9 cellular contexts compared by ENCODE assay signal in the genomic region with DNA sequence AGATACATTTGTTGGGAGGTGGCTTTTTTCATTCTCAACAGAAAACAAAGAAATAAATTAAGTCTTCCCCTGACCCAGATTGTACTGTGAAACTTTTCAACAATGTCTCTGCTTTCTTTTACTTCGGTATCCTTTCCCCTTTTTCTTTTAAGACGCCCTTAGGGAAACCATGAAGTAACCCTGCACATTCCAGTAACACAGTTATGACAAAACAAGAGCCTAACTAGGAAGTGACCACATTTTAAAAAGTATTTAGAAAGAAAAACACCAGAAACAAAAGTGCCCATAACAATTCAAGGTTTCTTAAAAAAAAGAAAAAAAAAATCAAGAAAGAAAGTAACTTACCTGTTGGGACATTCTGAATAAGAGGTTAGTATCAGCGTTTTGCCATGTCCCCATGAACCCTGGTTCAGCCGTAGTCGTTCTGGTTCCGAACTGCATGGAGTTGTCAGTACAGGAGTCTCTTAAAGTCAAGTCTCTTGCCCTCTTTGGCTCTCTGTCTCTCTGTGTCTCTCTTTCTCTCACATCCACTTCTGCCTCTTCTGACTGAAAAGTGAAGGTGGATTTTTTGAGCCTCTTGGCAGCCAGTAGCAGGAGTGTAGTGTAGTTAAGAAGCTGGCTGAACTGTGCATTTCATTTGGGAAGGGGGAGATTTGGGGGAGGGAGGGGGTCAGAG.
A peak's percentile ranks its signal among the peaks of the same experiment; 100 is the strongest.
DNase-seq lines count a peak whose midpoint lies in the region; TF ChIP-seq lines count a peak whose summit lies in the region.
"Had no signal": no experiment of that assay in that cellular context is flagged by ENCODE, and none has a peak within 500 bp of the region (broad histone marks: within the 10 kb centered on the region; RNA-seq: fewer than 3 reads in every experiment).

No MANE protein-coding gene starts in this region.

- H3K4me3 ChIP-seq in endocrine pancreas (ENCODE audit: control insufficient read depth, insufficient read depth, low read length) (peak overlapping the region; percentile 24), mesenchymal stem cell (ENCODE audit: insufficient read depth in 1 of 2, low read depth in 1 of 2, low read length in 2 of 2) (peak overlapping the region in 1 of 2 experiments; percentile 81), uterus (peak overlapping the region; percentile 39 to 70)

- H3K23ac ChIP-seq in mesenchymal stem cell (ENCODE audit: low read length in 2 of 2): peak overlapping the region in 1 of 2 experiments; percentile 63

- H3K4ac ChIP-seq in mesenchymal stem cell (ENCODE audit: low read depth in 1 of 2, low read length in 2 of 2): no peak overlapping the region

- peaks cover 3% of the 10 kb centered on the region for H3K4me1 ChIP-seq in endocrine pancreas (ENCODE audit: control insufficient read depth, insufficient read depth, low read length)
- H3K4me1 ChIP-seq in mesenchymal stem cell (ENCODE audit: control insufficient read depth, insufficient read depth, low read depth, low read length): peaks cover 8% of the 10 kb centered on the region
- H3K4me1 ChIP-seq in uterus: peaks cover 0 to 10% of the 10 kb centered on the region in 2 donors

- H3K14ac ChIP-seq in mesenchymal stem cell (ENCODE audit: low read length in 2 of 2): no peak overlapping the region

- TF ChIP-seq CTCF in uterus (IDR thresholded peaks at IDR 0.05): no peak

- H3K27ac Mint-ChIP-seq in activated T-helper 2 cell treated with anti-CD3 and anti-CD28 coated beads, Interferon-gamma antibody, Interleukin-2, Interleukin-4, amounts not matched to agents 10 μg/mL and 5 μg/mL and 100 μg/mL, durations not matched to agents 14 hours and 24 hours and 36 hours: no peak overlapping the region

- no peaks in the 10 kb centered on the region for H3K4me1 Mint-ChIP-seq in activated T-helper 2 cell treated with anti-CD3 and anti-CD28 coated beads, Interferon-gamma antibody, Interleukin-2, Interleukin-4, amounts not matched to agents 10 μg/mL and 5 μg/mL and 100 μg/mL, durations not matched to agents 14 hours and 24 hours and 36 hours (ENCODE audit: low read depth)

- H4K91ac ChIP-seq in mesenchymal stem cell (ENCODE audit: low read length): no peak overlapping the region

- H3K9me3 ChIP-seq in endocrine pancreas (ENCODE audit: control insufficient read depth, low read length) (no peaks in the 10 kb centered on the region), mesenchymal stem cell (ENCODE audit: control insufficient read depth, low read length) (no peaks in the 10 kb centered on the region), uterus (no peaks in the 10 kb centered on the region)

- peak overlapping the region in 1 of 2 experiments; percentile 28 for H3K18ac ChIP-seq in mesenchymal stem cell (ENCODE audit: low read depth in 1 of 2, low read length in 2 of 2)

- H3K9ac ChIP-seq in endocrine pancreas (ENCODE audit: control insufficient read depth, insufficient read depth, low read length) (no peak overlapping the region), mesenchymal stem cell (ENCODE audit: low read length) (peak overlapping the region; percentile 96)

- peak overlapping the region; percentile 86 for H3K4me2 ChIP-seq in mesenchymal stem cell (ENCODE audit: low read length, poor library complexity, severe bottlenecking)

- H2BK12ac ChIP-seq in mesenchymal stem cell (ENCODE audit: low read length in 2 of 2): peak overlapping the region in 1 of 2 experiments; percentile 29

- no peak overlapping the region for H2BK15ac ChIP-seq in mesenchymal stem cell (ENCODE audit: low read depth, poor library complexity, severe bottlenecking)

- H3K36me3 Mint-ChIP-seq in activated T-helper 2 cell treated with anti-CD3 and anti-CD28 coated beads, Interferon-gamma antibody, Interleukin-2, Interleukin-4, amounts not matched to agents 10 μg/mL and 5 μg/mL and 100 μg/mL, durations not matched to agents 14 hours and 24 hours and 36 hours (ENCODE audit: low read depth): no peaks in the 10 kb centered on the region

- DNase-seq in NCI-H2196 (lab: John Stamatoyannopoulos, UW; ENCODE audit: unreplicated experiment) (peak; percentile 18), NCI-H2196 treated with DMSO at 0.1 percent for 48 hours (lab: John Stamatoyannopoulos, UW; ENCODE audit: unreplicated experiment) (no peak), mesenchymal stem cell (peak; percentile 35), uterus (no peak), head of caudate nucleus (no peak)
- no peak for DNase-seq in activated CD4-positive, alpha-beta T cell treated with anti-CD3 and anti-CD28 coated beads, Interleukin-2, amount 50 U/mL, for 48 hours
- no peak for DNase-seq in activated T-helper 2 cell treated with anti-CD3 and anti-CD28 coated beads, Interferon-gamma antibody, Interleukin-2, Interleukin-4, amounts not matched to agents 10 μg/mL and 5 μg/mL and 100 μg/mL, durations not matched to agents 14 hours and 24 hours and 36 hours (ENCODE audit: low spot score)
- DNase-seq: stimulated activated CD4-positive, alpha-beta T cell treated with anti-CD3 and anti-CD28 coated beads, Interleukin-4, amount 100 ng/mL, for 1 hour had no signal

- peaks cover 3% of the 10 kb centered on the region for H3K79me1 ChIP-seq in mesenchymal stem cell (replicated peaks; ENCODE audit: low read length, poor library complexity, severe bottlenecking)

- H2BK120ac ChIP-seq in mesenchymal stem cell (ENCODE audit: low read depth, low read length): no peak overlapping the region

- H2BK5ac ChIP-seq in mesenchymal stem cell (ENCODE audit: low read depth, low read length, poor library complexity, severe bottlenecking): peak overlapping the region; percentile 1

- peak overlapping the region; percentile 97 for H3K27ac ChIP-seq in mesenchymal stem cell (ENCODE audit: low read length, poor library complexity, severe bottlenecking)
- peak overlapping the region; percentile 96 for H3K27ac ChIP-seq in uterus

- peaks cover 16% of the 10 kb centered on the region for H3K27me3 Mint-ChIP-seq in activated T-helper 2 cell treated with anti-CD3 and anti-CD28 coated beads, Interferon-gamma antibody, Interleukin-2, Interleukin-4, amounts not matched to agents 10 μg/mL and 5 μg/mL and 100 μg/mL, durations not matched to agents 14 hours and 24 hours and 36 hours (ENCODE audit: low read depth)

- peaks cover 2% of the 10 kb centered on the region for H3K27me3 ChIP-seq in endocrine pancreas (ENCODE audit: control insufficient read depth, insufficient read depth, low read length)
- H3K27me3 ChIP-seq in mesenchymal stem cell (ENCODE audit: control insufficient read depth in 1 of 2, insufficient read depth in 1 of 2, low read length in 2 of 2): no peaks in the 10 kb centered on the region
- no peaks in the 10 kb centered on the region for H3K27me3 ChIP-seq in uterus

- H3K9me3 Mint-ChIP-seq in activated T-helper 2 cell treated with anti-CD3 and anti-CD28 coated beads, Interferon-gamma antibody, Interleukin-2, Interleukin-4, amounts not matched to agents 10 μg/mL and 5 μg/mL and 100 μg/mL, durations not matched to agents 14 hours and 24 hours and 36 hours: no peaks in the 10 kb centered on the region

- H2AK5ac ChIP-seq in mesenchymal stem cell (ENCODE audit: low read length, severe bottlenecking): peak overlapping the region; percentile 15

- intact Hi-C loops in uterus (cut with DNase I; ENCODE audit: low total_unique reads): no loop called here
- intact Hi-C loops in activated T-helper 2 cell treated with anti-CD3 and anti-CD28 coated beads, Interferon-gamma antibody, Interleukin-2, Interleukin-4, amounts not matched to agents 10 μg/mL and 5 μg/mL and 100 μg/mL, durations not matched to agents 14 hours and 24 hours and 36 hours (cut with micrococcal nuclease): no loop called here
- intact Hi-C loops in head of caudate nucleus (cut with DNase I): no loop called here

- H4K8ac ChIP-seq in mesenchymal stem cell (ENCODE audit: low read length): no peak overlapping the region

- H3K36me3 ChIP-seq in endocrine pancreas (ENCODE audit: control insufficient read depth, insufficient read depth, low read length) (no peaks in the 10 kb centered on the region), mesenchymal stem cell (ENCODE audit: control insufficient read depth in 1 of 2, insufficient read depth in 2 of 2, low read depth in 1 of 2, low read length in 2 of 2) (peaks cover 0 to 16% of the 10 kb centered on the region in 2 experiments), uterus (no peaks in the 10 kb centered on the region)

- H3K4me3 Mint-ChIP-seq in activated T-helper 2 cell treated with anti-CD3 and anti-CD28 coated beads, Interferon-gamma antibody, Interleukin-2, Interleukin-4, amounts not matched to agents 10 μg/mL and 5 μg/mL and 100 μg/mL, durations not matched to agents 14 hours and 24 hours and 36 hours (ENCODE audit: low read depth): no peak overlapping the region

- WGBS in mesenchymal stem cell: 24% methylated on average over 6 of the region's 6 CpGs

- H2AFZ ChIP-seq in mesenchymal stem cell (ENCODE audit: low read depth, low read length): no peak overlapping the region

- no peak for TF ChIP-seq POLR2A in uterus (IDR thresholded peaks at IDR 0.05)

Comparison
In these comparisons a context has a peak if more than half of its experiments do, and no peak if none do; other contexts are left out.
1. DNase-seq: peak in NCI-H2196 (single experiment) and mesenchymal stem cell (single experiment); none in NCI-H2196 treated with DMSO at 0.1 percent for 48 hours (single experiment), uterus (0 of 2), activated CD4-positive, alpha-beta T cell treated with anti-CD3 and anti-CD28 coated beads, Interleukin-2, amount 50 U/mL, for 48 hours (0 of 2), activated T-helper 2 cell treated with anti-CD3 and anti-CD28 coated beads, Interferon-gamma antibody, Interleukin-2, Interleukin-4, amounts not matched to agents 10 μg/mL and 5 μg/mL and 100 μg/mL, durations not matched to agents 14 hours and 24 hours and 36 hours (single experiment) and head of caudate nucleus (0 of 42).